21 cellular contexts compared by ENCODE assay signal in genomic region chr9:81372628-81373191, GRCh38.
DNase-seq lines count a peak whose midpoint lies in the region; ATAC-seq and TF ChIP-seq lines count a peak whose summit lies in the region.
"Had no signal": no experiment of that assay in that cellular context is flagged by ENCODE, and none has a peak within 500 bp of the region (broad histone marks: within the 10 kb centered on the region; RNA-seq: fewer than 3 reads in every experiment).

No MANE protein-coding gene starts in this region.

- no peaks in the 10 kb centered on the region for H3K9me3 ChIP-seq in vagina
- H3K9me3 ChIP-seq: mucosa of descending colon, SJCRH30, tibial nerve had no signal

- no peak overlapping the region for H3K4me3 ChIP-seq in fibroblast of pulmonary artery (replicated peaks; ENCODE audit: low read depth, low read length)
- H3K4me3 ChIP-seq in vagina, result no peak overlapping the region
- H3K4me3 ChIP-seq: mucosa of descending colon, SJCRH30, tibial nerve had no signal

- TF ChIP-seq CTCF in fibroblast of pulmonary artery (IDR thresholded peaks at IDR 0.05; ENCODE audit: low read length, missing control alignments) (no peak), neural crest cell (conservative IDR thresholded peaks at IDR 0.05) (no peak), vagina (IDR thresholded peaks at IDR 0.05) (no peak)

- H3K27ac Mint-ChIP-seq in neural crest cell (ENCODE audit: unreplicated experiment), result peak overlapping the region; percentile 91
- H3K27ac Mint-ChIP-seq in effector memory CD8-positive, alpha-beta T cell, result no peak overlapping the region
- H3K27ac Mint-ChIP-seq: activated B cell treated with CpG ODN at 0.5 μM for 24 hours; activated T-helper 2 cell treated with anti-CD3 and anti-CD28 coated beads, Interferon-gamma antibody, Interleukin-2, Interleukin-4, amounts not matched to agents 10 μg/mL and 5 μg/mL and 100 μg/mL, durations not matched to agents 14 hours and 24 hours and 36 hours had no signal

- intact Hi-C loops in vagina (cut with DNase I), result no loop called here

- no peaks in the 10 kb centered on the region for H3K9me3 Mint-ChIP-seq in neural crest cell
- H3K9me3 Mint-ChIP-seq in effector memory CD8-positive, alpha-beta T cell, result peaks cover 0 to 4% of the 10 kb centered on the region in 2 donors
- H3K9me3 Mint-ChIP-seq: activated B cell treated with CpG ODN at 0.5 μM for 24 hours had no signal

- H3K4me1 Mint-ChIP-seq in neural crest cell, result peaks cover 77% of the 10 kb centered on the region
- peaks cover 0 to 1% of the 10 kb centered on the region in 2 donors for H3K4me1 Mint-ChIP-seq in effector memory CD8-positive, alpha-beta T cell (ENCODE audit: low read depth in 2 of 2)
- H3K4me1 Mint-ChIP-seq: activated B cell treated with CpG ODN at 0.5 μM for 24 hours had no signal

- H3K27me3 Mint-ChIP-seq in neural crest cell (ENCODE audit: low read depth), result peaks cover 63% of the 10 kb centered on the region
- no peaks in the 10 kb centered on the region for H3K27me3 Mint-ChIP-seq in effector memory CD8-positive, alpha-beta T cell
- H3K27me3 Mint-ChIP-seq: activated B cell treated with CpG ODN at 0.5 μM for 24 hours had no signal

- no peaks in the 10 kb centered on the region for H3K36me3 Mint-ChIP-seq in neural crest cell (ENCODE audit: low read depth)
- no peaks in the 10 kb centered on the region for H3K36me3 Mint-ChIP-seq in effector memory CD8-positive, alpha-beta T cell (ENCODE audit: insufficient read depth)

- TF ChIP-seq POLR2A in vagina (IDR thresholded peaks at IDR 0.05), result no peak

- H3K4me1 ChIP-seq in vagina, result no peaks in the 10 kb centered on the region
- H3K4me1 ChIP-seq: parathyroid adenoma, SJCRH30 had no signal

- peak overlapping the region; percentile 3 for H3K4me3 Mint-ChIP-seq in neural crest cell
- H3K4me3 Mint-ChIP-seq in effector memory CD8-positive, alpha-beta T cell, result no peak overlapping the region
- H3K4me3 Mint-ChIP-seq: activated B cell treated with CpG ODN at 0.5 μM for 24 hours had no signal

- H3K27me3 ChIP-seq in vagina, result no peaks in the 10 kb centered on the region
- H3K27me3 ChIP-seq: SJCRH30, tibial nerve had no signal

- H3K27ac ChIP-seq in vagina, result peak overlapping the region; percentile 4
- H3K27ac ChIP-seq: 22Rv1, parathyroid adenoma, SJCRH30 had no signal

- H3K36me3 ChIP-seq in vagina, result no peaks in the 10 kb centered on the region
- H3K36me3 ChIP-seq: SJCRH30, tibial nerve had no signal

- DNase-seq in NCI-H2107 treated with DMSO at 0.1 percent for 48 hours (lab: John Stamatoyannopoulos, UW; ENCODE audit: unreplicated experiment), result peak; percentile 23
- no peak for DNase-seq in NCI-H2107 (lab: John Stamatoyannopoulos, UW)
- DNase-seq in fibroblast of pulmonary artery (ENCODE audit: low read depth), result peak; percentile 35
- no peak for DNase-seq in neural crest cell (ENCODE audit: low read depth, low spot score)
- DNase-seq in vagina (ENCODE audit: extremely low spot score in 2 of 2), result no peak
- DNase-seq in epidermal melanocyte (ENCODE audit: insufficient read length, low spot score), result no peak
- DNase-seq in effector memory CD8-positive, alpha-beta T cell, result no peak
- DNase-seq: activated B cell treated with CpG ODN at 0.5 μM for 24 hours; C1 segment of cervical spinal cord; central memory CD4-positive, alpha-beta T cell; DMS153; Karpas-422; mucosa of descending colon; NCI-H510A; SJCRH30; T-helper 2 cell had no signal

- ATAC-seq in HG03520 (IDR thresholded peaks at IDR 0.05; ENCODE audit: unreplicated experiment), result no peak
- ATAC-seq in effector memory CD8-positive, alpha-beta T cell (replicated peaks), result no peak
- ATAC-seq: mucosa of descending colon had no signal

Comparison
In these comparisons a context has a peak if more than half of its experiments do, and no peak if none do; other contexts are left out.
1. DNase-seq: peak in NCI-H2107 treated with DMSO at 0.1 percent for 48 hours (single experiment) and fibroblast of pulmonary artery (single experiment); none in NCI-H2107 (single experiment), neural crest cell (single experiment), vagina (0 of 2), epidermal melanocyte (single experiment) and effector memory CD8-positive, alpha-beta T cell (0 of 3).